Comparison of ENCODE assay signal across 8 cellular contexts in the genomic region with DNA sequence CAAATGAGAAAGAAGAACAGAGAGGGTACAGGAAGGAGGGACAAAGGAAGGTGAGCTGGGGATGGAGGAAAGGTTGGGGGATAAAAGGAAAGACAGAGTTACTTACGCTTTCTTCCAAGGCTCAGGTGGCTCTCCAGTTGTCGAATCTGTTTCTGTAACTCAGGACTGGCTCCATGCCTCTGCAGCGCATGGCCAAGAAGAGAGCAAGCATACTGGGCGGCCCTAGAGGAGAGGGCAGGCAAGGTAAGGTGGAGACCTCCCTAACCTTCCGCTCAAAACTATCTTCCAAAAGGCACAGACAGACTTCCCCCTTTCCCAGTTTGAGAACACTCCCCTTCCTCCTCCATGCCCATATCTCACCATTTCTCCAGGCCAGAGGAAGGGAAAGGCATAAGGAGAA. TPM values are rescaled to one million over a fixed set of nuclear protein-coding genes. Genes with fewer than 3 reads are reported as not detected.
DNase-seq lines count a peak whose midpoint lies in the region; ATAC-seq and TF ChIP-seq lines count a peak whose summit lies in the region.

No MANE protein-coding gene starts in this region.

- H3K4me2 ChIP-seq in fibroblast of lung (ENCODE audit: extremely low read depth, insufficient read depth, low read length) = peak overlapping the region; percentile 100

- H3K36me3 ChIP-seq in GM06990 (ENCODE audit: control insufficient read depth, insufficient read depth, low read length) = peaks cover 2% of the 10 kb centered on the region
- H3K36me3 ChIP-seq in SJCRH30 = 0 out of 2 replicates have a peak, but pooled peaks cover 2% of the 10 kb centered on the region
- H3K36me3 ChIP-seq in fibroblast of lung (ENCODE audit: control insufficient read depth, insufficient read depth, low read length) = peaks cover 6% of the 10 kb centered on the region
- H3K36me3 ChIP-seq in rectal smooth muscle tissue (ENCODE audit: control insufficient read depth, insufficient read depth, low read length) = peaks cover 3% of the 10 kb centered on the region

- H3K9ac ChIP-seq in fibroblast of lung (ENCODE audit: insufficient read depth, low read length) (no peak overlapping the region), rectal smooth muscle tissue (ENCODE audit: low read length) (peak overlapping the region; percentile 94)

- H3K27ac ChIP-seq in SJCRH30 (no peak overlapping the region), fibroblast of lung (ENCODE audit: insufficient read depth, low read length) (peak overlapping the region; percentile 94), rectal smooth muscle tissue (ENCODE audit: low read depth, low read length) (no peak overlapping the region)

- H3K27me3 ChIP-seq in GM06990 (replicated peaks; ENCODE audit: control insufficient read depth, insufficient read depth, low read length) = no peaks in the 10 kb centered on the region
- H3K27me3 ChIP-seq in SJCRH30 = no peaks in the 10 kb centered on the region
- H3K27me3 ChIP-seq in fibroblast of lung (ENCODE audit: control insufficient read depth, insufficient read depth, low read length) = no peaks in the 10 kb centered on the region
- H3K27me3 ChIP-seq in rectal smooth muscle tissue (ENCODE audit: control insufficient read depth, insufficient read depth, low read length) = no peaks in the 10 kb centered on the region

- peaks cover 9% of the 10 kb centered on the region for H3K79me2 ChIP-seq in fibroblast of lung (ENCODE audit: control insufficient read depth, insufficient read depth, low read length)

- H3K4me3 ChIP-seq in GM06990 (replicated peaks; ENCODE audit: low read depth, low read length) (peak overlapping the region; percentile 85), SJCRH30 (peak overlapping the region; percentile 85), fibroblast of lung (replicated peaks in 1 of 4; ENCODE audit: control extremely low read depth in 1 of 4, insufficient read depth in 1 of 4, low read depth in 3 of 4, low read length in 4 of 4) (peak overlapping the region; percentile 89 to 96 (median 93)), rectal smooth muscle tissue (ENCODE audit: low read length) (peak overlapping the region; percentile 78)

- peaks cover 6% of the 10 kb centered on the region; the same call in 1 of the 2 replicates for H3K4me1 ChIP-seq in SJCRH30
- H3K4me1 ChIP-seq in fibroblast of lung (ENCODE audit: control insufficient read depth, extremely low read depth, insufficient read depth, low read length) = peaks cover 4% of the 10 kb centered on the region
- peaks cover 11% of the 10 kb centered on the region for H3K4me1 ChIP-seq in rectal smooth muscle tissue (ENCODE audit: control insufficient read depth, insufficient read depth, low read length)

- H3K9me3 ChIP-seq in SJCRH30 (replicated peaks) (no peaks in the 10 kb centered on the region), fibroblast of lung (ENCODE audit: control insufficient read depth, insufficient read depth, low read depth, low read length) (no peaks in the 10 kb centered on the region)

- no peak overlapping the region for H2AFZ ChIP-seq in fibroblast of lung (ENCODE audit: low read length)

- no peak for TF ChIP-seq CTCF in GM06990 (IDR thresholded peaks at IDR 0.05; ENCODE audit: insufficient read depth, low read length, poor library complexity, severe bottlenecking)
- no peak for TF ChIP-seq CTCF in fibroblast of lung (conservative IDR thresholded peaks at IDR 0.05 in 1 of 2, IDR thresholded peaks at IDR 0.05 in 1 of 2; ENCODE audit: low read depth in 1 of 2, low read length in 2 of 2)

- ATAC-seq in HG02678 (IDR thresholded peaks at IDR 0.05; ENCODE audit: unreplicated experiment) = no peak

- no peaks in the 10 kb centered on the region for H4K20me1 ChIP-seq in fibroblast of lung (ENCODE audit: control insufficient read depth, extremely low read depth, insufficient read depth, low read length)

- DNase-seq in GM06990 (ENCODE audit: extremely low read depth, insufficient read length) (no peak), SJCRH30 (no peak), fibroblast of lung (ENCODE audit: low read depth in 2 of 2) (no peak), globus pallidus (ENCODE audit: low spot score) (no peak), ureter (ENCODE audit: low spot score) (no peak)
- DNase-seq in stimulated activated CD4-positive, alpha-beta T cell treated with anti-CD3 and anti-CD28 coated beads, Interleukin-4, amount 100 ng/mL, for 4 hours = no peak

RNA-seq across cellular contexts. Expression of a gene that starts 0.9 kb away (rescaled TPM):
- 19.5 and 21.2 TPM in 2 replicates for total RNA-seq in SJCRH30 (2014; rRNA removed; shearing (Covaris generic))
- total RNA-seq in fibroblast of lung (21.1 and 28.2 TPM in 2 replicates), ureter (44.2 TPM)
- polyA plus RNA-seq in fibroblast of lung = 34.3 and 41.3 TPM in 2 replicates
- polyA plus RNA-seq in fibroblast of lung (2012) = 24.9 and 34.6 TPM in 2 replicates
- 23.1 and 26.0 TPM in 2 replicates for polyA minus RNA-seq in fibroblast of lung (ENCODE audit: low replicate concordance)

RNA-seq across cellular contexts. Expression of a gene that starts 7.7 kb away (rescaled TPM):
- total RNA-seq in SJCRH30 (2014; rRNA removed; shearing (Covaris generic)) = 0.15 and 0.16 TPM in 2 replicates
- total RNA-seq in fibroblast of lung (0.51 and 2.8 TPM in 2 replicates), ureter (19.2 TPM)
- polyA plus RNA-seq in fibroblast of lung = 1.2 and 1.7 TPM in 2 replicates
- polyA plus RNA-seq in fibroblast of lung (2012) = 1.1 and 1.9 TPM in 2 replicates
- polyA minus RNA-seq in fibroblast of lung (ENCODE audit: low replicate concordance) = 1.1 and 4.8 TPM in 2 replicates

RNA-seq across cellular contexts. Expression of a gene that starts 9.7 kb away (rescaled TPM):
- total RNA-seq in SJCRH30 (2014; rRNA removed; shearing (Covaris generic)) = 232 and 246 TPM in 2 replicates
- 56.6 and 61.9 TPM in 2 replicates for total RNA-seq in fibroblast of lung
- 137 and 235 TPM in 2 replicates for polyA plus RNA-seq in fibroblast of lung
- 136 and 199 TPM in 2 replicates for polyA plus RNA-seq in fibroblast of lung (2012)
- polyA minus RNA-seq in fibroblast of lung (ENCODE audit: low replicate concordance) = 10.7 and 10.8 TPM in 2 replicates
- total RNA-seq in ureter = 141 TPM

RNA-seq across cellular contexts. Expression of a gene that starts 31.9 kb away (rescaled TPM):
- not detected in 2 replicates for total RNA-seq in SJCRH30 (2014; rRNA removed; shearing (Covaris generic))
- total RNA-seq in fibroblast of lung (2.3 and 4.5 TPM in 2 replicates), ureter (4.2 TPM)
- 0.65 and 3.4 TPM in 2 replicates for polyA plus RNA-seq in fibroblast of lung
- polyA plus RNA-seq in fibroblast of lung (2012) = 1.4 and 7.6 TPM in 2 replicates
- polyA minus RNA-seq in fibroblast of lung (ENCODE audit: low replicate concordance) = 0.74 TPM in 1 of 2 replicates, not detected in the other

RNA-seq across cellular contexts. Expression of a gene that starts 40.2 kb away (rescaled TPM):
- 33.4 and 35.6 TPM in 2 replicates for total RNA-seq in SJCRH30 (2014; rRNA removed; shearing (Covaris generic))
- total RNA-seq in fibroblast of lung (10.5 and 14.2 TPM in 2 replicates), ureter (24.7 TPM)
- 63.3 and 65.7 TPM in 2 replicates for polyA plus RNA-seq in fibroblast of lung
- 17.0 and 20.1 TPM in 2 replicates for polyA plus RNA-seq in fibroblast of lung (2012)
- 28.7 and 31.4 TPM in 2 replicates for polyA minus RNA-seq in fibroblast of lung (ENCODE audit: low replicate concordance)
